In genomic region chr2:173307287-173307686, GRCh38 we compare ENCODE assay signal across 14 cellular contexts. TPM values are rescaled to one million over a fixed set of nuclear protein-coding genes. Genes with fewer than 3 reads are reported as not detected.
DNase-seq lines count a peak whose midpoint lies in the region; ATAC-seq, FAIRE-seq and TF ChIP-seq lines count a peak whose summit lies in the region.
"Had no signal": no experiment of that assay in that cellular context is flagged by ENCODE, and none has a peak within 500 bp of the region (broad histone marks: within the 10 kb centered on the region; RNA-seq: fewer than 3 reads in every experiment).

No MANE protein-coding gene starts in this region.

- H3K4me3 ChIP-seq in small intestine (ENCODE audit: low read depth in 1 of 2, low read length in 2 of 2), result no peak overlapping the region
- H3K4me3 ChIP-seq: cardiac muscle cell, gastrocnemius medialis, skin epidermis had no signal

- H3K36me3 ChIP-seq in small intestine (ENCODE audit: control insufficient read depth in 2 of 2, insufficient read depth in 2 of 2, low read length in 2 of 2), result no peaks in the 10 kb centered on the region
- H3K36me3 ChIP-seq: cardiac muscle cell, gastrocnemius medialis had no signal

- H3K27me3 ChIP-seq in small intestine (ENCODE audit: control insufficient read depth in 2 of 2, insufficient read depth in 2 of 2, low read length in 2 of 2), result no peaks in the 10 kb centered on the region
- H3K27me3 ChIP-seq: cardiac muscle cell, gastrocnemius medialis had no signal

- DNase-seq in GM12891 (ENCODE audit: insufficient read length, low spot score) (peak; percentile 18), glomerular endothelial cell (ENCODE audit: extremely low read depth, low read depth, low spot score) (peak; percentile 29), small intestine (no peak), NCI-H128 (lab: John Stamatoyannopoulos, UW; ENCODE audit: unreplicated experiment) (no peak), ecto neural progenitor cell (ENCODE audit: low spot score) (no peak)
- DNase-seq: CD4-positive, alpha-beta memory T cell; gastrocnemius medialis; NCI-H1417 treated with DMSO at 0.1 percent for 48 hours; T-helper 9 cell had no signal

- ATAC-seq in GM21447 (IDR thresholded peaks at IDR 0.05; ENCODE audit: unreplicated experiment) (peak; percentile 85), HG03378 (IDR thresholded peaks at IDR 0.05; ENCODE audit: unreplicated experiment) (peak; percentile 81), esophagus mucosa (no peak)
- ATAC-seq: gastrocnemius medialis had no signal

- no peak overlapping the region for H3K27ac ChIP-seq in small intestine (ENCODE audit: low read depth in 1 of 2, low read length in 1 of 2)
- H3K27ac ChIP-seq: cardiac muscle cell, gastrocnemius medialis, skin epidermis had no signal

- no peaks in the 10 kb centered on the region for H3K4me1 ChIP-seq in small intestine (ENCODE audit: control insufficient read depth in 2 of 2, insufficient read depth in 1 of 2, low read depth in 1 of 2, low read length in 1 of 2)
- H3K4me1 ChIP-seq: gastrocnemius medialis had no signal

- H3K9me3 ChIP-seq in small intestine (ENCODE audit: control insufficient read depth, low read depth), result no peaks in the 10 kb centered on the region
- H3K9me3 ChIP-seq: gastrocnemius medialis had no signal

- 30 to 47% (median 44%) methylated on average over 4 of the region's 4 CpGs for WGBS in small intestine, 3 donors

- no peak for TF ChIP-seq POLR2A in GM12891 (IDR thresholded peaks at IDR 0.05; ENCODE audit: low read depth, low read length)

- FAIRE-seq in GM12891 (lab: Jason Lieb, UNC) (peak; percentile 58), small intestine (lab: Jason Lieb, UNC) (no peak)

TF ChIP-seq in GM12891, 5 proteins besides CTCF, POLR2A, EP300 and RAD21:
- no peak for TF ChIP-seq SPI1 (IDR thresholded peaks at IDR 0.05; ENCODE audit: low read depth, low read length)
- no peak for TF ChIP-seq POU2F2 (IDR thresholded peaks at IDR 0.05; ENCODE audit: low read depth, low read length)
- no peak for TF ChIP-seq TAF1 (IDR thresholded peaks at IDR 0.05; ENCODE audit: low read depth, low read length)
- no peak for TF ChIP-seq POLR2AphosphoS5 (IDR thresholded peaks at IDR 0.05; ENCODE audit: low read depth, low read length)
- no peak for TF ChIP-seq PAX5 (IDR thresholded peaks at IDR 0.05; ENCODE audit: insufficient read depth, low read length, severe bottlenecking)
TF ChIP-seq in GM12891: peak in this region for 0.

RNA-seq across cellular contexts. Expression of gene CDCA7, which starts 47.4 kb away (rescaled TPM):
- polyA plus RNA-seq in GM12891 (2012; ENCODE audit: low read depth, missing spikeins), result 17.7 TPM
- total RNA-seq in glomerular endothelial cell, result 6.3 and 9.0 TPM in 2 replicates
- polyA plus RNA-seq in small intestine, result 10 to 100 TPM in 1 of 3 donors, 1 to 10 TPM in 2; 4.7 to 51.6 (median 5.1) TPM
- total RNA-seq in esophagus mucosa, result 14.5 TPM

Comparison
In these comparisons a context has a peak if more than half of its experiments do, and no peak if none do; other contexts are left out.
1. DNase-seq: peak in GM12891 (single experiment) and glomerular endothelial cell (single experiment); none in small intestine (single experiment), NCI-H128 (single experiment) and ecto neural progenitor cell (single experiment).